Comparison of ENCODE assay signal across 8 cellular contexts in the genomic region with DNA sequence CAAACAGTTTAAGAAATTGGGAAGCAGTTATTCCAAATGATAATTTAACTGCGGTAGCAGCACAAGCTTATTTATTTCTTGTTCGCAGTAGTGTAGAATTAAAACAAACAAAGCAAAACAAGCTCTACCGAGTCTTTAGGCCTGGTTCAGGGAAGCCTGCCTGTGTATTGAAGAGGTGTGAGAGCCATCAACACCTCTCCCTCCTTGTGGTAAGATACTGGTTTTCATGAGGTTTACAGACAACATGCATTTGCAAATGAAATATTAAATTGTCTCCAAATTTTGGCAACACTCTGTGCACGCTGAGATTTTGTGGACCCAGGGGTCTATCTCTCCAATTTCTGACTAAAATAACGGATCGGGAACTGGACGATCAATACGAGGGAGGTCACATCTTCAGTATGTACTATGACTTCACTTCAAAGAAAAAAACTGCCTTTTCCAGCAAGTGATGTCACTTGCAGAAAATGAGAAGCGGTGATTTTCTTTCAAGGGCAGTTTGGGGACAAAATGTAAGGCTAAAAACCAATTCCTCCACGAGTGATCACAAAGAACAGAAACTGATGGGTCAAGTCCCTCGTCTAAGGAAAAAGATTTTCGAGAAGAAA. TPM values are rescaled to one million over a fixed set of nuclear protein-coding genes. Genes with fewer than 3 reads are reported as not detected.
A peak's percentile ranks its signal among the peaks of the same experiment; 100 is the strongest.
DNase-seq lines count a peak whose midpoint lies in the region; ATAC-seq, FAIRE-seq and TF ChIP-seq lines count a peak whose summit lies in the region.

No MANE protein-coding gene starts in this region.

- no peaks in the 10 kb centered on the region for H3K27me3 ChIP-seq in gastroesophageal sphincter
- no peaks in the 10 kb centered on the region for H3K27me3 ChIP-seq in small intestine (ENCODE audit: control insufficient read depth in 2 of 2, insufficient read depth in 2 of 2, low read length in 2 of 2)

- peak overlapping the region; percentile 95 for H3K27ac Mint-ChIP-seq in T-helper 17 cell

- ATAC-seq in T-helper 17 cell: no peak
- ATAC-seq in gastroesophageal sphincter: no peak

- H3K27ac ChIP-seq in gastroesophageal sphincter (peak overlapping the region; percentile 41 to 92 (median 87)), small intestine (ENCODE audit: low read depth in 1 of 2, low read length in 1 of 2) (peak overlapping the region in 1 of 2 donors; percentile 100)

- FAIRE-seq in small intestine (lab: Jason Lieb, UNC): no peak
- FAIRE-seq in urothelium cell line (lab: Jason Lieb, UNC): no peak

- no peak for TF ChIP-seq EP300 in gastroesophageal sphincter (IDR thresholded peaks at IDR 0.05)

- no peaks in the 10 kb centered on the region for H3K36me3 ChIP-seq in gastroesophageal sphincter
- H3K36me3 ChIP-seq in small intestine (ENCODE audit: control insufficient read depth in 2 of 2, insufficient read depth in 2 of 2, low read length in 2 of 2): no peaks in the 10 kb centered on the region

- peak; percentile 62 for DNase-seq in NCI-H2171 treated with DMSO at 0.1 percent for 48 hours (lab: John Stamatoyannopoulos, UW)
- no peak for DNase-seq in NCI-H2171 (lab: John Stamatoyannopoulos, UW)
- DNase-seq in T-helper 17 cell: no peak
- DNase-seq in small intestine: no peak
- DNase-seq in MV-4-11 (lab: John Stamatoyannopoulos, UW): no peak
- DNase-seq in dermis blood vessel endothelial cell: no peak
- no peak for DNase-seq in urothelium cell line (ENCODE audit: low spot score)

- no peak for TF ChIP-seq POLR2A in gastroesophageal sphincter (IDR thresholded peaks at IDR 0.05)

- no peak for TF ChIP-seq CTCF in gastroesophageal sphincter (IDR thresholded peaks at IDR 0.05)

- H3K27me3 Mint-ChIP-seq in T-helper 17 cell: peaks cover 4% of the 10 kb centered on the region

- peaks cover 8% of the 10 kb centered on the region for H3K36me3 Mint-ChIP-seq in T-helper 17 cell (ENCODE audit: low read depth)

- H3K4me3 Mint-ChIP-seq in T-helper 17 cell: peak overlapping the region; percentile 96

- peaks cover 9 to 34% (median 14%) of the 10 kb centered on the region in 3 donors for H3K4me1 ChIP-seq in gastroesophageal sphincter
- H3K4me1 ChIP-seq in small intestine (ENCODE audit: control insufficient read depth in 2 of 2, insufficient read depth in 1 of 2, low read depth in 1 of 2, low read length in 1 of 2): peaks cover 0 to 4% of the 10 kb centered on the region in 2 donors

- peak overlapping the region; percentile 68 to 69 for H3K4me3 ChIP-seq in gastroesophageal sphincter
- H3K4me3 ChIP-seq in small intestine (ENCODE audit: low read depth in 1 of 2, low read length in 2 of 2): peak overlapping the region; percentile 77 to 97

- peaks cover 40% of the 10 kb centered on the region for H3K4me1 Mint-ChIP-seq in T-helper 17 cell

- no peaks in the 10 kb centered on the region for H3K9me3 ChIP-seq in T-helper 17 cell (ENCODE audit: control insufficient read depth, low read length, poor library complexity, severe bottlenecking)
- H3K9me3 ChIP-seq in gastroesophageal sphincter: no peaks in the 10 kb centered on the region
- no peaks in the 10 kb centered on the region for H3K9me3 ChIP-seq in small intestine (ENCODE audit: control insufficient read depth, low read depth)

- WGBS in gastroesophageal sphincter (ENCODE audit: low coverage in 1 of 2), 2 donors: 0 to 5% methylated on average over 11 to 12 of the region's 12 CpGs
- 2 to 5% (median 5%) methylated on average over 12 of the region's 12 CpGs for WGBS in small intestine, 3 donors

RNA-seq across cellular contexts. Expression of a gene that starts 0.7 kb away (rescaled TPM):
- total RNA-seq in T-helper 17 cell (10 to 100 TPM; 34.0 to 35.3 TPM), gastroesophageal sphincter (10 to 100 TPM; 13.1 to 26.8 (median 20.4) TPM), dermis blood vessel endothelial cell (30.7 and 36.1 TPM in 2 replicates)
- 1 to 10 TPM; 3.5 to 9.6 (median 5.1) TPM for polyA plus RNA-seq in small intestine

RNA-seq across cellular contexts. Expression of a gene that starts 18.4 kb away (rescaled TPM):
- total RNA-seq in T-helper 17 cell (1 to 10 TPM in 1 of 2 donors, under 1 TPM in 1; 0.44 to 1.0 TPM), gastroesophageal sphincter (1 to 10 TPM; 1.2 to 9.0 (median 4.3) TPM), dermis blood vessel endothelial cell (0.85 and 2.2 TPM in 2 replicates)
- 100 to 1,000 TPM in 2 of 3 donors, 10 to 100 TPM in 1; 63.0 to 298 (median 279) TPM for polyA plus RNA-seq in small intestine
